Comparison of ENCODE assay signal across 33 cellular contexts in the genomic region with DNA sequence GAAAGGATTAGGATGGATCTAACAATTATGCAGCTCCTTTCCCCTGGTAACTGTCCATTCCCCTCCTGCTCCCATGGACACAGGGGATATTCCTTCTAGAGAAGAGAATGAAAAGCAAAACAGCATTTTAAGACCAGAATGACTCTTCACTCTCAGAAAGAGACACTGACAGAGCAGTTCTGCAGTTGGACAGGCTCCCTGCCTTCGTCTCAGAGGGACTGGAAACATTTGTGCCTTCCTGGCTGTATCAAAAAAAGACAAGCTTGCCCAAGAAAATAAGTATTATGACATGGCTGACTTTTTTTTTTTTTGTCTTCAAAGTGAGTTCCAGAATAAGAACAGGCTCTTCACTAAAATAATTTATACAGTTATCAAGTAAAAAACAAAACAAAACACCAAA. TPM values are rescaled to one million over a fixed set of nuclear protein-coding genes. Genes with fewer than 3 reads are reported as not detected.
"Had no signal": no experiment of that assay in that cellular context is flagged by ENCODE, and none has a peak within 500 bp of the region (broad histone marks: within the 10 kb centered on the region; RNA-seq: fewer than 3 reads in every experiment).

No MANE protein-coding gene starts in this region.

- H3K27ac ChIP-seq: brain microvascular endothelial cell, KMS-11, Peyer's patch, VCaP had no signal

- H3K9me3 ChIP-seq: Peyer's patch had no signal

- H3K4me1 ChIP-seq: Peyer's patch had no signal

- H3K4me3 ChIP-seq: Peyer's patch had no signal

- H3K36me3 ChIP-seq: brain microvascular endothelial cell had no signal

- DNase-seq: activated B cell treated with CpG ODN at 0.5 μM for 24 hours; activated CD4-positive, alpha-beta memory T cell treated with anti-CD3 and anti-CD28 coated beads for 36 hours; activated CD4-positive, alpha-beta T cell treated with anti-CD3 and anti-CD28 coated beads for 4 hours; activated CD4-positive, alpha-beta T cell treated with anti-CD3 and anti-CD28 coated beads, Interleukin-2, amount 50 U/mL, for 1 hour; activated CD4-positive, CD25-positive, alpha-beta regulatory T cell treated with anti-CD3 and anti-CD28 coated beads, Interleukin-2, amount 50 U/mL, for 72 hours; activated CD8-positive, alpha-beta memory T cell treated with anti-CD3 and anti-CD28 coated beads, Interleukin-2, amount 50 U/mL, for 4 hours; activated gamma-delta T cell treated with Interleukin-2 at 50 U/mL for 16 hours; activated naive CD4-positive, alpha-beta T cell treated with anti-CD3 and anti-CD28 coated beads for 36 hours; activated T-cell treated with anti-CD3 and anti-CD28 coated beads for 4 hours; activated T-cell treated with anti-CD3 and anti-CD28 coated beads, Interleukin-2, amount 50 U/mL, for 4 hours; anterior cingulate cortex; brain microvascular endothelial cell; NCI-H1105; NCI-H1417 treated with DMSO at 0.1 percent for 48 hours; NCI-H1694; NCI-H1930; NCI-H2081 treated with DMSO at 0.1 percent for 48 hours; NCI-H2171; NCI-H510A; NCI-H526; NCI-H748 treated with DMSO at 0.1 percent for 48 hours; NK-92 treated with Interleukin-12 subunit alpha and Interleukin-12 subunit beta, amount 100 ng/mL, for 24 hours; PC-3; Peyer's patch; RPMI8226; SW 1271; T-helper 1 cell; T-helper 2 cell; T-helper 9 cell had no signal

- ATAC-seq: activated naive CD4-positive, alpha-beta T cell treated with anti-CD3 and anti-CD28 coated beads, Interleukin-2, amount 50 U/mL, for 72 hours; activated T-cell treated with anti-CD3 and anti-CD28 coated beads, Interleukin-2, amount 50 U/mL, for 4 hours; PC-3 had no signal

- H3K27me3 ChIP-seq: brain microvascular endothelial cell, Peyer's patch had no signal

RNA-seq across cellular contexts. Expression of a gene that starts 9.5 kb away (rescaled TPM):
- total RNA-seq: activated B cell treated with CpG ODN at 0.5 μM for 24 hours; activated CD4-positive, alpha-beta memory T cell treated with anti-CD3 and anti-CD28 coated beads for 36 hours; activated naive CD4-positive, alpha-beta T cell treated with anti-CD3 and anti-CD28 coated beads for 36 hours; activated naive CD4-positive, alpha-beta T cell treated with anti-CD3 and anti-CD28 coated beads, Interleukin-2, amount 50 U/mL, for 72 hours; activated T-helper 1 cell treated with anti-CD3 and anti-CD28 coated beads, Interleukin-12 subunit alpha, Interleukin-12 subunit beta, Interleukin-2, Interleukin-4 antibody, amounts not matched to agents 30 ng/mL and 10 ng/mL and 1 ng/mL, durations not matched to agents 14 hours and 24 hours and 36 hours had no signal
